Comparison of ENCODE assay signal across 26 cellular contexts in the genomic region with DNA sequence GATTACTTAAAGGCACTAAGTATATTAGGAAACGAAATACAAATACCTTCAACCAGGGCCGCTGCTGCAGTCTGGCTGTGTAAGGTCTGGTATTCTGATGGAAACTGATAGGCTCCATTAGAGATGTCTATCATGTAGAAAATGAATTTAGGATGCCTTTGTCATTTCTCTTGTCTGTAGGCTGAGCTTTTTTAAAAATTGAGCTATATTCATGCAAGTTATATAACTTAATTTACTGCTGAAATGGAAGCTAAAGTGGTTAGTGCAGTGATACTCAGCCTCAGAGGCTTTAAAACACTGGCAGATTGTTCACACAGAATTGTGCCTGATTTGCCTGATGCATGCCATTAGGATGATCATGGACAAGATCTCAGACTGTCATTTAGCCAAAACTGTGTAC.
"Had no signal": no experiment of that assay in that cellular context is flagged by ENCODE, and none has a peak within 500 bp of the region (broad histone marks: within the 10 kb centered on the region; RNA-seq: fewer than 3 reads in every experiment).

No MANE protein-coding gene starts in this region.

- H3K9me3 Mint-ChIP-seq: neural progenitor cell, type B pancreatic cell had no signal

- H3K4me3 ChIP-seq: heart right ventricle, hepatocyte, left ventricle myocardium inferior, lung, neural progenitor cell, psoas muscle, right atrium auricular region, right lobe of liver, smooth muscle cell, testis, thyroid gland, uterus had no signal

- H3K4me2 ChIP-seq: hepatocyte, neural progenitor cell, smooth muscle cell had no signal

- H3K9me3 ChIP-seq: heart right ventricle, neutrophil, psoas muscle, right atrium auricular region, right lobe of liver, testis, thyroid gland, uterus had no signal

- H3K4me1 ChIP-seq: neural progenitor cell, parathyroid adenoma, psoas muscle, right atrium auricular region, right lobe of liver, testis, thyroid gland, uterus had no signal

- H3K4me3 Mint-ChIP-seq: memory B cell; naive thymus-derived CD8-positive, alpha-beta T cell; nephron; neural progenitor cell; stimulated activated effector memory CD8-positive, alpha-beta T cell treated with anti-CD3 and anti-CD28 coated beads, Interleukin-12 subunit alpha, Interleukin-12 subunit beta, amount 100 ng/mL, for 72 hours; stimulated activated naive CD8-positive, alpha-beta T cell treated with anti-CD3 and anti-CD28 coated beads, Interleukin-15, Interleukin-2, amounts not matched to agents 100 ng/mL and 50 ng/mL, for 24 hours; type B pancreatic cell had no signal

- DNase-seq: heart right ventricle; islet precursor cell; left ventricle myocardium inferior; naive thymus-derived CD8-positive, alpha-beta T cell; occipital lobe; psoas muscle; right lobe of liver; stimulated activated CD4-positive, alpha-beta T cell treated with anti-CD3 and anti-CD28 coated beads, Interleukin-12 subunit alpha, Interleukin-12 subunit beta, amount 100 ng/mL, for 4 hours; stimulated activated CD4-positive, alpha-beta T cell treated with anti-CD3 and anti-CD28 coated beads, Interleukin-15, amount 100 ng/mL, for 24 hours; stimulated activated CD4-positive, alpha-beta T cell treated with anti-CD3 and anti-CD28 coated beads, Interleukin-4, amount 100 ng/mL, for 24 hours; stimulated activated naive CD4-positive, alpha-beta T cell; testis; thyroid gland; uterus had no signal

- H3K79me2 ChIP-seq: hepatocyte, parathyroid adenoma had no signal

- H3K27me3 Mint-ChIP-seq: stimulated activated naive CD8-positive, alpha-beta T cell treated with anti-CD3 and anti-CD28 coated beads, Interleukin-15, Interleukin-2, amounts not matched to agents 100 ng/mL and 50 ng/mL, for 24 hours; type B pancreatic cell had no signal

- H3K27ac ChIP-seq: heart right ventricle, hepatocyte, left ventricle myocardium inferior, neural progenitor cell, neutrophil, parathyroid adenoma, psoas muscle, right atrium auricular region, right lobe of liver, testis, thyroid gland, uterus had no signal

- H3K4me1 Mint-ChIP-seq: memory B cell; naive thymus-derived CD8-positive, alpha-beta T cell; nephron; neural progenitor cell; stimulated activated effector memory CD8-positive, alpha-beta T cell treated with anti-CD3 and anti-CD28 coated beads, Interleukin-12 subunit alpha, Interleukin-12 subunit beta, amount 100 ng/mL, for 72 hours had no signal

- H3K36me3 Mint-ChIP-seq: memory B cell; naive thymus-derived CD8-positive, alpha-beta T cell; neural progenitor cell; stimulated activated effector memory CD8-positive, alpha-beta T cell treated with anti-CD3 and anti-CD28 coated beads, Interleukin-12 subunit alpha, Interleukin-12 subunit beta, amount 100 ng/mL, for 72 hours; type B pancreatic cell had no signal

- H3K27me3 ChIP-seq: heart right ventricle, hepatocyte, neural progenitor cell, neutrophil, right atrium auricular region, right lobe of liver, testis, thyroid gland, uterus had no signal

- ATAC-seq: naive thymus-derived CD8-positive, alpha-beta T cell; right lobe of liver; stimulated activated effector memory CD8-positive, alpha-beta T cell treated with anti-CD3 and anti-CD28 coated beads, Interleukin-12 subunit alpha, Interleukin-12 subunit beta, amount 100 ng/mL, for 72 hours had no signal

- H3K36me3 ChIP-seq: heart right ventricle, left ventricle myocardium inferior, neural progenitor cell, neutrophil, right atrium auricular region, right lobe of liver, thyroid gland, uterus had no signal

- H3K9ac ChIP-seq: neural progenitor cell, parathyroid adenoma had no signal

- H3K27ac Mint-ChIP-seq: memory B cell; naive thymus-derived CD8-positive, alpha-beta T cell; nephron; neural progenitor cell; stimulated activated effector memory CD8-positive, alpha-beta T cell treated with anti-CD3 and anti-CD28 coated beads, Interleukin-12 subunit alpha, Interleukin-12 subunit beta, amount 100 ng/mL, for 72 hours; stimulated activated naive CD8-positive, alpha-beta T cell treated with anti-CD3 and anti-CD28 coated beads, Interleukin-15, Interleukin-2, amounts not matched to agents 100 ng/mL and 50 ng/mL, for 24 hours; type B pancreatic cell had no signal

- H2AFZ ChIP-seq: hepatocyte, neural progenitor cell, parathyroid adenoma had no signal
